ENCODE assay signal across 9 cellular contexts in the genomic region with DNA sequence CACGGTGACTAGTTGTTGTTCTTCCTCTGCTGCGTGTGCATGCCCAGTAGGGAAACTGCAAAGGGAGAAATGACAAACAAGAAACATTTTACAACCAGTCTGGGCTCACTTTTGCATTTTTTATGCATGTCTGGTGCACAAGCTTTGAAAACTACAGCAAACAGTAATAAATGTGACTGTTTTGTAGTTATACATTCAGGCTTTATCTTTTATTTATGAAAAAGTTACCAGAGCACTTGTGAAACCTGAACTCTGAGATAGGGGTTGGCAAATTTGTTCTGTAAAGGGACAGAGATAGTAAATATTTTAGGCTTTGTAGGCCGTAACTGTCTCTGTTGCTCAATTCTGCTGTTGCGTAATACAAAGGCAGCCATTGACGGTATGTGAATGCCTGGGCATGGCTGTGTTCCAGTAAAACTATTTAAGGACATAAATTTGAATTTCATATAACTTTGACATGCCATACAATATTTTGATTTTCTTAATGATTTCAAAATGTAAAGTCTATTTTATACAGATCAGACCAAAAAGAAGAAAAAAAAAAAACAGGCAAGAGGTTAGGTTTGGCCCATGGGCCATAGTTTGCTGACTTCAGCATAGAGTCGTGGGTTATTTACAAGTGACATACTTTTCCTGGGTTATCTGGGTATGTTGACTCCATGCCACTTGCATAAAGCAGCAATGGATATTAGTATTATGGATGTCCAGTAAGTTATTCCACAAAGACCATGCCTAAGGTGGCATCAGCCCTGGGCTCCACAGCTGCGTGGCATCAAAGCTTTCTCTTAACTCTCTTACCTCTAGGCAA. TPM values are rescaled to one million over a fixed set of nuclear protein-coding genes. Genes with fewer than 3 reads are reported as not detected.
DNase-seq lines count a peak whose midpoint lies in the region; ATAC-seq, FAIRE-seq and TF ChIP-seq lines count a peak whose summit lies in the region.
"Had no signal": no experiment of that assay in that cellular context is flagged by ENCODE, and none has a peak within 500 bp of the region (broad histone marks: within the 10 kb centered on the region; RNA-seq: fewer than 3 reads in every experiment).

No MANE protein-coding gene starts in this region.

- H3K36me3 ChIP-seq in IMR-90 (ENCODE audit: control insufficient read depth, insufficient read depth, low read length) (peaks cover 14% of the 10 kb centered on the region), GM12878 (ENCODE audit: control insufficient read depth in 2 of 2, insufficient read depth in 2 of 2, low read length in 1 of 2) (peaks cover 22 to 41% of the 10 kb centered on the region in 2 experiments), left lung (peaks cover 0 to 44% of the 10 kb centered on the region in 2 donors), tibial nerve (peaks cover 0 to 26% (median 9%) of the 10 kb centered on the region in 3 donors)

- H2AK9ac ChIP-seq in IMR-90 (replicated peaks; ENCODE audit: low read depth, low read length, poor library complexity): no peak overlapping the region

- TF ChIP-seq POLR2A in IMR-90 (IDR thresholded peaks at IDR 0.05; ENCODE audit: low read depth, low read length): no peak
- 0 out of 2 replicates have a peak, but pooled peaks have one; percentile 11 for TF ChIP-seq POLR2A in GM12878 (IDR thresholded peaks at IDR 0.05; ENCODE audit: low read depth, low read length)
- no peak for TF ChIP-seq POLR2A in tibial nerve (IDR thresholded peaks at IDR 0.05)

- CTCF ChIA-PET in IMR-90 (lab: Yijun Ruan, JAX) (no interaction called here), GM12878 (lab: Yijun Ruan, JAX) (interaction anchor here (5.4 kb wide), 1 partner anchor 35 kb away, joined by 26 read pairs; no protein-coding TSS in a partner anchor)

- H2BK5ac ChIP-seq in IMR-90 (ENCODE audit: low read depth, low read length, poor library complexity, severe bottlenecking): peak overlapping the region; percentile 81

- peak overlapping the region; percentile 71 for H3K14ac ChIP-seq in IMR-90 (replicated peaks; ENCODE audit: low read depth, low read length)

- WGBS in IMR-90 (ENCODE audit: extremely low coverage in 2 of 2, insufficient read length in 1 of 2), 2 experiments: no CpG with 5 or more reads among the region's 7 CpGs
- 91% methylated on average over 7 of the region's 7 CpGs for WGBS in GM12878 (ENCODE audit: insufficient coverage, insufficient replicate concordance, low lambda C conversion rate, missing lambda C conversion rate)
- WGBS in tibial nerve, 2 donors: 36 to 50% methylated on average over 7 of the region's 7 CpGs

- peak overlapping the region; percentile 63 for H3K4ac ChIP-seq in IMR-90 (ENCODE audit: low read depth, low read length)

- DNase-seq in IMR-90 (peak; percentile 76), GM12878 (ENCODE audit: low read depth, low spot score) (no peak), left lung (no peak), tibial nerve (ENCODE audit: low spot score in 2 of 2) (peak in 1 of 2 donors; percentile 87), COR-L47 (lab: John Stamatoyannopoulos, UW) (no peak)
- no peak for DNase-seq in activated CD4-positive, alpha-beta T cell treated with anti-CD3 and anti-CD28 coated beads for 1 hour
- no peak for DNase-seq in activated CD4-positive, alpha-beta T cell treated with anti-CD3 and anti-CD28 coated beads for 48 hours
- DNase-seq: activated T-cell treated with anti-CD3 and anti-CD28 coated beads, Interleukin-2, amount 50 U/mL, for 48 hours had no signal

- no peak for TF ChIP-seq CTCF in IMR-90 (conservative IDR thresholded peaks at IDR 0.05; ENCODE audit: low read depth, low read length)
- no peak for TF ChIP-seq CTCF in GM12878 (IDR thresholded peaks at IDR 0.05 in 2 of 3, conservative IDR thresholded peaks at IDR 0.05 in 1 of 3; ENCODE audit: control insufficient read depth in 2 of 3, extremely low read depth in 1 of 3, insufficient read depth in 1 of 3, low read depth in 3 of 3, low read length in 3 of 3)
- no peak for TF ChIP-seq CTCF in left lung (IDR thresholded peaks at IDR 0.05)
- no peak for TF ChIP-seq CTCF in tibial nerve (IDR thresholded peaks at IDR 0.05)

- H3K23ac ChIP-seq in IMR-90 (ENCODE audit: low read depth, low read length): no peak overlapping the region

- dilution Hi-C loops in IMR-90 (cut with HindIII; ENCODE audit: low sequenced_read_pairs, unreplicated experiment): no loop called here

- H3K9ac ChIP-seq in IMR-90 (ENCODE audit: low read depth, low read length) (no peak overlapping the region), GM12878 (ENCODE audit: control insufficient read depth, insufficient read depth, low read length) (no peak overlapping the region)

- SMC1A ChIA-PET in GM12878 (lab: Charles Lee; ENCODE audit: uncharacterized antibody, unreplicated experiment): interaction anchor here (0.6 to 1.2 kb wide), 2 partner anchors 13 to 35 kb away, joined by 3 to 6 read pairs; no protein-coding TSS in a partner anchor

- no peak overlapping the region for H3K4me3 ChIP-seq in IMR-90 (ENCODE audit: insufficient read depth, low read depth, low read length)
- no peak overlapping the region for H3K4me3 ChIP-seq in GM12878
- H3K4me3 ChIP-seq in left lung: no peak overlapping the region
- no peak overlapping the region for H3K4me3 ChIP-seq in tibial nerve
- H3K4me3 ChIP-seq: PC-9 had no signal

- ATAC-seq in IMR-90 (ENCODE audit: low read depth): peak; percentile 24
- no peak for ATAC-seq in GM12878
- ATAC-seq in left lung: no peak

- POLR2A ChIA-PET in IMR-90 (lab: Charles Lee; ENCODE audit: unreplicated experiment) (no interaction called here), GM12878 (lab: Charles Lee) (no interaction called here)

- H2AFZ ChIP-seq in IMR-90 (replicated peaks; ENCODE audit: low read length, poor library complexity) (no peak overlapping the region), GM12878 (ENCODE audit: control insufficient read depth, low read depth, low read length) (no peak overlapping the region)
- H2AFZ ChIP-seq: PC-9 had no signal

- peak overlapping the region; percentile 28; the same call in 1 of the 2 replicates for H2BK20ac ChIP-seq in IMR-90 (ENCODE audit: low read depth, low read length)

- intact Hi-C loops in IMR-90 (cut with micrococcal nuclease) (no loop called here), GM12878 (cut with micrococcal nuclease; ENCODE audit: unreplicated experiment) (no loop called here), left lung (cut with DNase I) (no loop called here)

- peak overlapping the region; percentile 78 for H2BK120ac ChIP-seq in IMR-90 (ENCODE audit: low read depth, low read length)

- RAD21 ChIA-PET in GM12878 (lab: Charles Lee; ENCODE audit: unreplicated experiment): interaction anchor here (0.9 kb wide), 1 partner anchor 146 kb away, joined by 4 read pairs; no protein-coding TSS in a partner anchor

- in situ Hi-C loops in IMR-90 (cut with MboI; ENCODE audit: low sequenced_read_pairs) (no loop called here), GM12878 (cut with MboI) (no loop called here)

- peaks cover 19% of the 10 kb centered on the region for H3K9me1 ChIP-seq in IMR-90 (ENCODE audit: insufficient read depth, low read length)

- peak overlapping the region; percentile 49; the same call in 1 of the 2 replicates for H4K91ac ChIP-seq in IMR-90 (ENCODE audit: insufficient read depth, low read depth, low read length)

- peak overlapping the region; percentile 48; the same call in 2 of the 3 replicates for H2BK15ac ChIP-seq in IMR-90 (ENCODE audit: low read depth, low read length)

- peak overlapping the region; percentile 13 to 52; a peak in 2 of 4 replicates for H4K8ac ChIP-seq in IMR-90 (ENCODE audit: low read depth in 2 of 2, low read length in 2 of 2)

- peak overlapping the region; percentile 82; the same call in 1 of the 2 replicates for H3K27ac ChIP-seq in IMR-90 (ENCODE audit: insufficient read depth, low read length)
- H3K27ac ChIP-seq in GM12878 (ENCODE audit: control insufficient read depth, insufficient read depth): no peak overlapping the region
- peak overlapping the region; percentile 54 to 89 for H3K27ac ChIP-seq in left lung
- peak overlapping the region; percentile 62 to 93 (median 75) for H3K27ac ChIP-seq in tibial nerve
- H3K27ac ChIP-seq: PC-9 had no signal

- peak overlapping the region; percentile 95 for H3K18ac ChIP-seq in IMR-90 (ENCODE audit: low read depth, low read length)

- H3K79me2 ChIP-seq in GM12878 (ENCODE audit: control insufficient read depth, insufficient read depth, low read length): no peaks in the 10 kb centered on the region

- H3K56ac ChIP-seq in IMR-90 (ENCODE audit: extremely low read depth, insufficient read depth, low read length): no peak overlapping the region

- peak overlapping the region; percentile 82 for H4K5ac ChIP-seq in IMR-90 (ENCODE audit: low read depth, low read length)

- no TSS peak for BruUV-seq in IMR-90 (replicated peaks; lab: Mats Ljungman, UMichigan)
- no TSS peak for BruUV-seq in GM12878 (replicated peaks; lab: Mats Ljungman, UMichigan)

- H3K79me1 ChIP-seq in IMR-90 (ENCODE audit: low read depth in 1 of 2, low read length in 2 of 2): peaks cover 16 to 46% of the 10 kb centered on the region in 2 experiments; a peak in 3 of 4 replicates

- H4K20me1 ChIP-seq in IMR-90 (ENCODE audit: insufficient read depth, low read length) (peaks cover 9% of the 10 kb centered on the region; the same call in 1 of the 2 replicates), GM12878 (ENCODE audit: control insufficient read depth, insufficient read depth) (no peaks in the 10 kb centered on the region)

- H2AK5ac ChIP-seq in IMR-90 (ENCODE audit: low read depth, low read length): peak overlapping the region; percentile 94

- H3K4me2 ChIP-seq in IMR-90 (ENCODE audit: low read depth, low read length): peak overlapping the region; percentile 57
- no peak overlapping the region for H3K4me2 ChIP-seq in GM12878 (ENCODE audit: control insufficient read depth, insufficient read depth)
- H3K4me2 ChIP-seq: PC-9 had no signal

- no peak for FAIRE-seq in GM12878 (lab: Jason Lieb, UNC)

- H3K4me1 ChIP-seq in IMR-90 (ENCODE audit: control insufficient read depth, insufficient read depth, low read length): peaks cover 23% of the 10 kb centered on the region
- H3K4me1 ChIP-seq in GM12878 (ENCODE audit: control insufficient read depth, insufficient read depth, low read length): peaks cover 9% of the 10 kb centered on the region
- peaks cover 52 to 99% of the 10 kb centered on the region in 2 donors for H3K4me1 ChIP-seq in left lung
- H3K4me1 ChIP-seq in tibial nerve: peaks cover 5 to 98% (median 70%) of the 10 kb centered on the region in 4 donors

- H3K9me3 ChIP-seq in IMR-90 (ENCODE audit: control insufficient read depth, insufficient read depth, low read length) (no peaks in the 10 kb centered on the region), GM12878 (replicated peaks; ENCODE audit: control insufficient read depth, insufficient read depth, low read length) (no peaks in the 10 kb centered on the region), left lung (no peaks in the 10 kb centered on the region), tibial nerve (no peaks in the 10 kb centered on the region)

- TF ChIP-seq RAD21 in IMR-90 (IDR thresholded peaks at IDR 0.05; ENCODE audit: low read length) (no peak), GM12878 (IDR thresholded peaks at IDR 0.05; ENCODE audit: insufficient read depth, low read depth, low read length) (no peak)

- TF ChIP-seq EP300 in GM12878 (IDR thresholded peaks at IDR 0.05; ENCODE audit: borderline replicate concordance in 1 of 2, control insufficient read depth in 1 of 2, low read depth in 2 of 2, low read length in 2 of 2) (no peak), tibial nerve (IDR thresholded peaks at IDR 0.05) (peak; percentile 88 to 93)

- H3K27me3 ChIP-seq in IMR-90 (ENCODE audit: control insufficient read depth, insufficient read depth, low read length): no peaks in the 10 kb centered on the region
- no peaks in the 10 kb centered on the region for H3K27me3 ChIP-seq in GM12878 (replicated peaks in 1 of 2; ENCODE audit: control insufficient read depth in 2 of 2, insufficient read depth in 2 of 2, low read length in 1 of 2)
- no peaks in the 10 kb centered on the region for H3K27me3 ChIP-seq in left lung
- no peaks in the 10 kb centered on the region for H3K27me3 ChIP-seq in tibial nerve

RNA-seq across cellular contexts. Expression of a gene that starts 53.6 kb away (rescaled TPM):
- total RNA-seq in IMR-90 (2012; rRNA removed) (0.18 and 0.28 TPM in 2 replicates), GM12878 (2014; rRNA removed) (0.11 and 1.1 TPM in 2 replicates), GM12878 (2014; rRNA removed; fragmentation: Illumina TruSeq; extraction: Trizol) (0.09 and 0.18 TPM in 2 replicates), GM12878 (2021) (0.32 and 0.36 TPM in 2 replicates), left lung (1 to 10 TPM in 1 of 2 donors, under 1 TPM in 1; 0.73 to 1.3 TPM), tibial nerve (10 to 100 TPM in 1 of 4 donors, under 1 TPM in 3; 0.60 to 18.0 (median 0.93) TPM)
- polyA plus RNA-seq in IMR-90 (2012; rRNA removed) (0.14 and 0.19 TPM in 2 replicates), GM12878 (2011; rRNA removed) (0.07 and 0.23 TPM in 2 replicates), GM12878 (2014; fragmentation: Illumina TruSeq; extraction: Trizol) (0.10 and 0.12 TPM in 2 replicates), GM12878 (2014; fragmentation: Nextera tagmentation; extraction: Ambion mirVana) (under 1 TPM; 0.29 to 0.35 TPM), GM12878 (2014; rRNA removed) (0.10 and 0.33 TPM in 2 replicates), GM12878 (2016; fragmentation: Nextera tagmentation; extraction: Ambion mirVana) (under 1 TPM; 0.19 to 0.67 TPM)
- 0.02 and 0.05 TPM in 2 replicates for polyA plus RNA-seq in IMR-90 (2012; cell fraction: cytosol; rRNA removed)
- 0.24 and 0.56 TPM in 2 replicates for polyA plus RNA-seq in IMR-90 (2012; cell fraction: nucleus; rRNA removed; ENCODE audit: low replicate concordance)
- 0.08 and 0.12 TPM in 2 replicates for total RNA-seq in GM12878 (2013; cell fraction: nucleolus; rRNA removed)
- polyA plus RNA-seq in GM12878 (2011; ENCODE audit: low read depth): 0.34 TPM
- polyA plus RNA-seq in GM12878 (2011; cell fraction: cytosol; rRNA removed): 0.32 and 0.33 TPM in 2 replicates
- polyA plus RNA-seq in GM12878 (2011; cell fraction: nucleus; rRNA removed): 0.61 and 1.1 TPM in 2 replicates
- 0.23 and 0.44 TPM in 2 replicates for polyA plus RNA-seq in GM12878 (2012)
- polyA minus RNA-seq in GM12878 (2011; rRNA and poly(A)+ RNA removed): 0.05 and 0.44 TPM in 2 replicates
- not detected in 2 replicates for polyA minus RNA-seq in GM12878 (2011; cell fraction: cytosol; rRNA and poly(A)+ RNA removed)
- 0.24 and 0.67 TPM in 2 replicates for polyA minus RNA-seq in GM12878 (2011; cell fraction: nucleus; rRNA and poly(A)+ RNA removed)
